Comparison of ENCODE assay signal across 22 cellular contexts in the genomic region with DNA sequence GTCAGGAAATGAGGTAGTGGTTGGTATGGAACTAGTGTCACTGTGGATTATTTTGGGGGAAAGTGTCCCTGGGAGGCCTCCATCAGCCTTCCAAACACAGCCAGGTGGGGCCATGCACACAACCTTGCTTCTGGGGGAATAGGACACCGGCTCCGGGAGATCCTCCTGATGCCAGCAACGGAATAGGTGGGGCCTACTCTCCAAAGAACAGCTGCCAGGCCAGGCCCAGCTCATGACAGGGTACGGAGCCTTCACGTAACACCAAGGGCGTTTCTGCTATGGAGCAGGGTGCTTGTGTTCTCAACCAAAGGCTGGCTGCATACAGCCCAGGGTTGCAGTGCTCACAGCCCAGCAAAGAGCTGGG. TPM values are rescaled to one million over a fixed set of nuclear protein-coding genes. Genes with fewer than 3 reads are reported as not detected.
DNase-seq lines count a peak whose midpoint lies in the region; ATAC-seq and TF ChIP-seq lines count a peak whose summit lies in the region.
"Had no signal": no experiment of that assay in that cellular context is flagged by ENCODE, and none has a peak within 500 bp of the region (broad histone marks: within the 10 kb centered on the region; RNA-seq: fewer than 3 reads in every experiment).

No MANE protein-coding gene starts in this region.

- no peak overlapping the region for H2AFZ ChIP-seq in neural progenitor cell (replicated peaks)

- no peaks in the 10 kb centered on the region for H3K9me3 ChIP-seq in neural progenitor cell (ENCODE audit: low read depth)
- H3K9me3 ChIP-seq: HAP-1, Peyer's patch had no signal

- no peaks in the 10 kb centered on the region for H3K79me2 ChIP-seq in neural progenitor cell (ENCODE audit: low read depth)

- H3K4me2 ChIP-seq in neural progenitor cell = no peak overlapping the region

- no peak overlapping the region for H3K4me3 ChIP-seq in neural progenitor cell
- H3K4me3 ChIP-seq: HAP-1, Peyer's patch had no signal

- H3K4me1 Mint-ChIP-seq in HFFc6 (ENCODE audit: low read depth) (peaks cover 51% of the 10 kb centered on the region), neural progenitor cell (peaks cover 34% of the 10 kb centered on the region)
- no peaks in the 10 kb centered on the region for H3K4me1 Mint-ChIP-seq in stimulated activated effector memory CD8-positive, alpha-beta T cell treated with anti-CD3 and anti-CD28 coated beads, Interleukin-12 subunit alpha, Interleukin-12 subunit beta, amount 100 ng/mL, for 72 hours

- no peaks in the 10 kb centered on the region for H4K20me1 ChIP-seq in neural progenitor cell (ENCODE audit: low read depth)

- intact Hi-C loops in left ventricle myocardium superior (cut with micrococcal nuclease) = no loop called here

- H3K27me3 Mint-ChIP-seq in HFFc6 (ENCODE audit: insufficient read depth) (no peaks in the 10 kb centered on the region; the same call in none of the 2 replicates), neural progenitor cell (ENCODE audit: insufficient read depth, low read depth) (peaks cover 11% of the 10 kb centered on the region)

- H3K27me3 ChIP-seq in neural progenitor cell = no peaks in the 10 kb centered on the region
- H3K27me3 ChIP-seq: Peyer's patch had no signal

- H3K4me1 ChIP-seq in neural progenitor cell = peaks cover 8% of the 10 kb centered on the region
- H3K4me1 ChIP-seq: HAP-1 had no signal

- no peak overlapping the region for H3K4me3 Mint-ChIP-seq in HFFc6
- H3K4me3 Mint-ChIP-seq in neural progenitor cell = no peak overlapping the region
- H3K4me3 Mint-ChIP-seq in stimulated activated effector memory CD8-positive, alpha-beta T cell treated with anti-CD3 and anti-CD28 coated beads, Interleukin-12 subunit alpha, Interleukin-12 subunit beta, amount 100 ng/mL, for 72 hours = no peak overlapping the region

- H3K27ac ChIP-seq in VCaP (peak overlapping the region; percentile 20; the same call in 1 of the 2 replicates), neural progenitor cell (no peak overlapping the region)
- H3K27ac ChIP-seq: C4-2B, HL-60 had no signal

- 0 out of 2 replicates have a peak, but pooled peaks cover 4% of the 10 kb centered on the region for H3K9me3 Mint-ChIP-seq in HFFc6
- peaks cover 3% of the 10 kb centered on the region for H3K9me3 Mint-ChIP-seq in neural progenitor cell
- H3K9me3 Mint-ChIP-seq in stimulated activated effector memory CD8-positive, alpha-beta T cell treated with anti-CD3 and anti-CD28 coated beads, Interleukin-12 subunit alpha, Interleukin-12 subunit beta, amount 100 ng/mL, for 72 hours = no peaks in the 10 kb centered on the region

- peaks cover 4% of the 10 kb centered on the region for H3F3A ChIP-seq in neural progenitor cell (ENCODE audit: low read depth)

- DNase-seq in HFFc6 = no peak
- peak; percentile 35 for DNase-seq in left ventricle myocardium superior
- no peak for DNase-seq in neural progenitor cell (ENCODE audit: low spot score)
- no peak for DNase-seq in islet precursor cell
- DNase-seq in stimulated activated effector memory CD8-positive, alpha-beta T cell treated with anti-CD3 and anti-CD28 coated beads, Interleukin-12 subunit alpha, Interleukin-12 subunit beta, amount 100 ng/mL, for 72 hours (ENCODE audit: low spot score in 2 of 2) = no peak
- no peak for DNase-seq in DMS53 (lab: John Stamatoyannopoulos, UW)
- DNase-seq in SIG-M5 treated with dmso at 0.1 percent for 504 hours (lab: John Stamatoyannopoulos, UW; ENCODE audit: unreplicated experiment) = no peak
- DNase-seq: GDM1; NCI-H1092 treated with DMSO at 0.1 percent for 48 hours; NCI-H2081; NCI-H2171 treated with DMSO at 0.1 percent for 48 hours; NCI-H446; NCI-H526 treated with DMSO at 0.1 percent for 48 hours; NK-92 treated with Interleukin-12 subunit alpha and Interleukin-12 subunit beta, amount 100 ng/mL, for 24 hours; Peyer's patch had no signal

- H3K27ac Mint-ChIP-seq in HFFc6 = 0 out of 2 replicates have a peak overlapping the region, but pooled peaks have one; percentile 87
- H3K27ac Mint-ChIP-seq in neural progenitor cell = peak overlapping the region; percentile 67
- H3K27ac Mint-ChIP-seq in stimulated activated effector memory CD8-positive, alpha-beta T cell treated with anti-CD3 and anti-CD28 coated beads, Interleukin-12 subunit alpha, Interleukin-12 subunit beta, amount 100 ng/mL, for 72 hours = no peak overlapping the region

- H3K9ac ChIP-seq in neural progenitor cell = no peak overlapping the region

- peaks cover 8% of the 10 kb centered on the region for H3K36me3 Mint-ChIP-seq in HFFc6 (ENCODE audit: low read depth)
- no peaks in the 10 kb centered on the region for H3K36me3 Mint-ChIP-seq in neural progenitor cell
- H3K36me3 Mint-ChIP-seq in stimulated activated effector memory CD8-positive, alpha-beta T cell treated with anti-CD3 and anti-CD28 coated beads, Interleukin-12 subunit alpha, Interleukin-12 subunit beta, amount 100 ng/mL, for 72 hours = no peaks in the 10 kb centered on the region

- TF ChIP-seq CTCF in HFFc6 (IDR thresholded peaks at IDR 0.05) = no peak
- no peak for TF ChIP-seq CTCF in VCaP (conservative IDR thresholded peaks at IDR 0.05)
- TF ChIP-seq CTCF in neural progenitor cell (IDR thresholded peaks at IDR 0.05) = no peak

- ATAC-seq in left ventricle myocardium superior = no peak
- no peak for ATAC-seq in stimulated activated effector memory CD8-positive, alpha-beta T cell treated with anti-CD3 and anti-CD28 coated beads, Interleukin-12 subunit alpha, Interleukin-12 subunit beta, amount 100 ng/mL, for 72 hours
- ATAC-seq: SK-N-SH treated with all-trans-retinoic acid at 6 μM for 48 hours had no signal

- H3K36me3 ChIP-seq in neural progenitor cell = no peaks in the 10 kb centered on the region
- H3K36me3 ChIP-seq: HAP-1, Peyer's patch had no signal

RNA-seq across cellular contexts. Expression of gene LINC01488, which starts 30.6 kb away (rescaled TPM):
- total RNA-seq in HFFc6 (2021; fragmentation: NEBNext Ultra II Directional; extraction: Animal tissue kit (Norgen Biotek cat#: 25700)) = not detected
- total RNA-seq in left ventricle myocardium superior (not detected), neural progenitor cell (ENCODE audit: low replicate concordance) (0.09 TPM in 1 of 2 replicates, not detected in the other)
- total RNA-seq: Daoy, HT1080, Peyer's patch had no signal
